Comparison of ENCODE assay signal across 8 cellular contexts in the genomic region with DNA sequence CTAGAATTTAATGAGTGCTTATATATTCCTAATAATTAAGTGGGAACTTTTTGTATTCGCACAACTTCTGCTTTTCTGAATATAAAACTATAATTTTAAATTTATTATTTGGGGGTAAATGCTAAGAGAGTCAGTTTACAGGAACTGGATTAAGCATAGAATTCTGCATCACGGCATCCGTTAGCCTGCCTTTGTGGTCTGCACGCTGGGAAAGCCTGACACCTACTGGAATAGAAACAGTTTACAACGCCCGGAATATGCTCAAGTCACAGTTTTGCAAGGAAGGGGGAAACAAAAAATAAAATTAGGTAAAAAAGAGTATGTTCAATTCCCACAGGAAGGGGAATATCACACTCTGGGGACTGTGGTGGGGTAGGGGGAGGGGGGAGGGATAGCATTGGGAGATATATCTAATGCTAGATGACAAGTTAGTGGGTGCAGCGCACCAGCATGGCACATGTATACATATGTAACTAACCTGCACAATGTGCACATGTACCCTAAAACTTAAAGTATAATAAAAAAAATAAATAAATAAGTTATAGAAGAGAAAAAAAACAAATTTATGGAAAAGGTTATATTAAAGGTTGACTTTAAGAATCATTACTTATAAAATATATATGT. TPM values are rescaled to one million over a fixed set of nuclear protein-coding genes. Genes with fewer than 3 reads are reported as not detected.
DNase-seq lines count a peak whose midpoint lies in the region; ATAC-seq, FAIRE-seq and TF ChIP-seq lines count a peak whose summit lies in the region.
"Not testable (repeated sequence)": the region's sequence is repeated elsewhere in the genome, so short reads cannot be mapped to it uniquely, and the experiment has no call there.

No MANE protein-coding gene starts in this region.

- in situ Hi-C loops in Caki2 (cut with HindIII; ENCODE audit: low pct_unique_long_range_greater_than_20kb, low sequenced_read_pairs): not testable (repeated sequence)

- ATAC-seq in GM21381 (IDR thresholded peaks at IDR 0.05; ENCODE audit: unreplicated experiment) (peak; percentile 69), HG03521 (IDR thresholded peaks at IDR 0.05; ENCODE audit: unreplicated experiment) (peak; percentile 81)

- H3K9me3 Mint-ChIP-seq in chondrocyte (ENCODE audit: low read depth): not testable (repeated sequence)

- not testable (repeated sequence) for H3K4me3 ChIP-seq in kidney (ENCODE audit: low read length in 2 of 2)

- intact Hi-C loops in kidney (cut with DNase I): not testable (repeated sequence)

- peak; percentile 32 for DNase-seq in Caki2 (ENCODE audit: low read depth)
- DNase-seq in NCI-H526 treated with DMSO at 0.1 percent for 48 hours (lab: John Stamatoyannopoulos, UW): peak; percentile 46
- peak; percentile 42 to 44 for DNase-seq in activated CD4-positive, alpha-beta T cell treated with anti-CD3 and anti-CD28 coated beads for 4 hours
- DNase-seq in chondrocyte (ENCODE audit: low spot score); kidney: not testable (repeated sequence)
- peak; percentile 56 for DNase-seq in stimulated activated CD4-positive, alpha-beta T cell treated with anti-CD3 and anti-CD28 coated beads, Interleukin-1b, Interleukin-23, amount 100 ng/mL, for 48 hours

- peak; percentile 39 for FAIRE-seq in kidney (lab: Jason Lieb, UNC)

- H3K36me3 ChIP-seq in kidney (ENCODE audit: control insufficient read depth in 1 of 2, insufficient read depth in 2 of 2, low read length in 2 of 2): not testable (repeated sequence)

- H3K27me3 Mint-ChIP-seq in chondrocyte (ENCODE audit: low read depth): not testable (repeated sequence)

- not testable (repeated sequence) for H3K4me1 ChIP-seq in kidney (ENCODE audit: control insufficient read depth in 1 of 2, insufficient read depth in 1 of 2, low read depth in 1 of 2, low read length in 2 of 2)

- H3K9ac ChIP-seq in kidney (ENCODE audit: low read length in 2 of 2): not testable (repeated sequence)

- not testable (repeated sequence) for H3K9me3 ChIP-seq in kidney (ENCODE audit: control insufficient read depth in 1 of 2, low read length in 2 of 2)

- H3K4me1 Mint-ChIP-seq in chondrocyte (ENCODE audit: low read depth): not testable (repeated sequence)

- H3K27ac Mint-ChIP-seq in chondrocyte (ENCODE audit: unreplicated experiment): not testable (repeated sequence)

- H3K36me3 Mint-ChIP-seq in chondrocyte (ENCODE audit: low read depth): not testable (repeated sequence)

- not testable (repeated sequence) for H3K27ac ChIP-seq in kidney (ENCODE audit: low read depth in 2 of 2, low read length in 2 of 2)

- H3K4me3 Mint-ChIP-seq in chondrocyte (ENCODE audit: unreplicated experiment): not testable (repeated sequence)

- peak; percentile 86 for TF ChIP-seq CTCF in chondrocyte (IDR thresholded peaks at IDR 0.05)
- TF ChIP-seq CTCF in kidney (IDR thresholded peaks at IDR 0.05; ENCODE audit: borderline replicate concordance, extremely low read depth, insufficient read depth): peak; percentile 82

RNA-seq across cellular contexts. Expression of a gene that starts 7.3 kb away (rescaled TPM):
- total RNA-seq in Caki2 (2014; rRNA removed; shearing (Covaris generic); ENCODE audit: low replicate concordance): not detected in 2 replicates
- not detected in 3 replicates for total RNA-seq in chondrocyte
- 28.9 TPM for total RNA-seq in kidney
- 0.62 TPM for polyA plus RNA-seq in kidney (ENCODE audit: insufficient read depth, low read depth, low replicate concordance)

Comparison
In these comparisons a context has a peak if more than half of its experiments do, and no peak if none do; other contexts are left out.
1. RNA of a gene that starts 7.3 kb away (total RNA-seq): 28.9 TPM in kidney (single experiment); not detected in Caki2 and not detected in chondrocyte; every median in the first group is over 10 times any median in the second.